In genomic region chr10:24503627-24504320, GRCh38 we compare ENCODE assay signal across 9 cellular contexts.
DNase-seq lines count a peak whose midpoint lies in the region; ATAC-seq, FAIRE-seq and TF ChIP-seq lines count a peak whose summit lies in the region.
"Had no signal": no experiment of that assay in that cellular context is flagged by ENCODE, and none has a peak within 500 bp of the region (broad histone marks: within the 10 kb centered on the region; RNA-seq: fewer than 3 reads in every experiment).

No MANE protein-coding gene starts in this region.

- H3K79me2 ChIP-seq in K562 (ENCODE audit: control insufficient read depth, insufficient read depth, low read length) = no peaks in the 10 kb centered on the region

- H3K4me3 ChIP-seq in heart left ventricle (no peak overlapping the region), right atrium auricular region (no peak overlapping the region), K562 (no peak overlapping the region), liver (ENCODE audit: low read depth in 1 of 3, low read length in 3 of 3) (no peak overlapping the region), ovary (no peak overlapping the region)

- TF ChIP-seq CTCF in heart left ventricle (IDR thresholded peaks at IDR 0.05) (peak; percentile 40 to 70 (median 58)), right atrium auricular region (IDR thresholded peaks at IDR 0.05) (peak in 1 of 2 donors; percentile 65), K562 (IDR thresholded peaks at IDR 0.05 in 2 of 3, conservative IDR thresholded peaks at IDR 0.05 in 1 of 3; ENCODE audit: insufficient read depth in 2 of 3, low read depth in 1 of 3, low read length in 3 of 3) (peak; percentile 68 to 72 (median 68)), liver (IDR thresholded peaks at IDR 0.05; ENCODE audit: low read depth, low read length, missing input control) (peak; percentile 71), ovary (IDR thresholded peaks at IDR 0.05) (peak in 1 of 3 donors; percentile 40)

- in situ Hi-C loops in K562 (cut with MboI) = loop anchor here (25.0 kb wide), 1 partner anchor 1341 kb away; no protein-coding TSS in a partner anchor

- ATAC-seq in heart left ventricle (peak in 2 of 4 donors; percentile 52 to 54), HG02610 (IDR thresholded peaks at IDR 0.05; ENCODE audit: unreplicated experiment) (peak; percentile 57), K562 (peak; percentile 89), GM21737 (IDR thresholded peaks at IDR 0.05; ENCODE audit: unreplicated experiment) (no peak)

- DNase-seq in heart left ventricle (peak in 2 of 5 donors; percentile 23 to 46), right atrium auricular region (ENCODE audit: low spot score) (no peak), NCI-H526 treated with DMSO at 0.1 percent for 48 hours (lab: John Stamatoyannopoulos, UW) (peak; percentile 48), K562 (ENCODE audit: extremely low read depth in 1 of 4, low spot score in 3 of 4) (peak; percentile 41 to 66 (median 58)), ovary (no peak)

- no peak overlapping the region for H3K9ac ChIP-seq in K562 (ENCODE audit: insufficient read depth in 1 of 2, low read depth in 2 of 2, low read length in 2 of 2)
- H3K9ac ChIP-seq in liver (ENCODE audit: low read depth in 1 of 2, low read length in 2 of 2) = no peak overlapping the region

- H3K36me3 ChIP-seq in heart left ventricle (peaks cover 0 to 72% (median 19%) of the 10 kb centered on the region in 9 donors), right atrium auricular region (peaks cover 23% of the 10 kb centered on the region), K562 (ENCODE audit: control insufficient read depth, insufficient read depth, low read length) (no peaks in the 10 kb centered on the region), liver (ENCODE audit: control insufficient read depth in 4 of 4, insufficient read depth in 3 of 4, low read depth in 1 of 4, low read length in 3 of 4) (peaks cover 0 to 43% (median 31%) of the 10 kb centered on the region in 4 donors), ovary (no peaks in the 10 kb centered on the region)

- 62 to 68% (median 63%) methylated on average over 11 of the region's 11 CpGs for WGBS in heart left ventricle, 4 donors
- WGBS in K562 (ENCODE audit: insufficient coverage, low coverage, missing lambda C conversion rate) = 5% methylated on average over 11 of the region's 11 CpGs
- WGBS in liver = 62% methylated on average over 11 of the region's 11 CpGs
- 51 to 65% (median 61%) methylated on average over 11 of the region's 11 CpGs for whole genome bisulfite sequencing in ovary, 3 donors

- H3K27me3 ChIP-seq in heart left ventricle (no peaks in the 10 kb centered on the region), right atrium auricular region (no peaks in the 10 kb centered on the region), K562 (ENCODE audit: control insufficient read depth in 2 of 2, insufficient read depth in 2 of 2, low read length in 2 of 2) (peaks cover 4 to 24% of the 10 kb centered on the region in 2 experiments; a peak in 3 of 5 replicates), liver (ENCODE audit: control insufficient read depth in 4 of 4, insufficient read depth in 4 of 4, low read length in 3 of 4) (no peaks in the 10 kb centered on the region), ovary (no peaks in the 10 kb centered on the region)

- no peak overlapping the region for H3K4me2 ChIP-seq in K562 (ENCODE audit: insufficient read depth, low read length)

- BruUV-seq in K562 (replicated peaks; lab: Mats Ljungman, UMichigan) = no TSS peak

- TF ChIP-seq EP300 in K562 (IDR thresholded peaks at IDR 0.05; ENCODE audit: low read length) = no peak
- no peak for TF ChIP-seq EP300 in ovary (IDR thresholded peaks at IDR 0.05)

- POLR2A ChIA-PET in K562 (lab: Yijun Ruan, JAX) = interaction anchor here (0.8 kb wide), 1 partner anchor 189 kb away, joined by 3 read pairs; no protein-coding TSS in a partner anchor

- TF ChIP-seq POLR2A in heart left ventricle (IDR thresholded peaks at IDR 0.05) = no peak
- no peak for TF ChIP-seq POLR2A in K562 (conservative IDR thresholded peaks at IDR 0.05)
- TF ChIP-seq POLR2A in ovary (IDR thresholded peaks at IDR 0.05) = no peak

- intact Hi-C loops in heart left ventricle (cut with DNase I) (loop anchor here in 8 of 10 donors (5.0 to 10.0 kb wide), 10 partner anchors 51 to 1346 kb away; partner anchors contain the start of gene KIAA1217 (in 2 of the 8)), K562 (cut with micrococcal nuclease) (loop anchor here (2.0 to 10.0 kb wide), 4 partner anchors 109 to 1346 kb away; no protein-coding TSS in a partner anchor), ovary (cut with DNase I) (no loop called here)

- peak; percentile 75 for FAIRE-seq in K562 (lab: Jason Lieb, UNC)

- H3K4me1 ChIP-seq in heart left ventricle (peaks cover 0 to 4% (median 0%) of the 10 kb centered on the region in 12 donors), right atrium auricular region (no peaks in the 10 kb centered on the region), K562 (replicated peaks in 1 of 2; ENCODE audit: control insufficient read depth in 2 of 2, insufficient read depth in 2 of 2, low read length in 2 of 2) (no peaks in the 10 kb centered on the region), liver (ENCODE audit: control insufficient read depth in 4 of 4, insufficient read depth in 4 of 4, low read length in 3 of 4) (no peaks in the 10 kb centered on the region), ovary (ENCODE audit: insufficient read depth) (no peaks in the 10 kb centered on the region)

- CTCF ChIA-PET in K562 (lab: Yijun Ruan, JAX; ENCODE audit: low intra/inter-chr PET ratio) = interaction anchor here (1.2 kb wide), 1 partner anchor 143 kb away, joined by 3 read pairs; no protein-coding TSS in a partner anchor

- H3K9me1 ChIP-seq in K562 (ENCODE audit: control insufficient read depth, insufficient read depth, low read length) = no peaks in the 10 kb centered on the region

- H3K9me3 ChIP-seq in heart left ventricle (peaks cover 0 to 5% (median 0%) of the 10 kb centered on the region in 12 donors), right atrium auricular region (no peaks in the 10 kb centered on the region), K562 (replicated peaks; ENCODE audit: control insufficient read depth, insufficient read depth, low read depth, low read length) (no peaks in the 10 kb centered on the region), liver (ENCODE audit: control insufficient read depth in 4 of 4, low read length in 3 of 4) (no peaks in the 10 kb centered on the region), ovary (no peaks in the 10 kb centered on the region)

- H3K27ac ChIP-seq in heart left ventricle (peak overlapping the region in 1 of 12 donors; percentile 6), right atrium auricular region (no peak overlapping the region), K562 (ENCODE audit: extremely low read depth, low read depth, low read length) (no peak overlapping the region), liver (ENCODE audit: low read depth in 1 of 2, low read length in 2 of 2) (no peak overlapping the region), ovary (no peak overlapping the region)
- H3K27ac ChIP-seq: HL-60 had no signal

- TF ChIP-seq RAD21 in K562 (CRISPR knock-in tag; conservative IDR thresholded peaks at IDR 0.05 in 1 of 2, IDR thresholded peaks at IDR 0.05 in 1 of 2) = peak; percentile 70 to 76
- TF ChIP-seq RAD21 in liver (IDR thresholded peaks at IDR 0.05) = peak; percentile 92 to 93

- H4K20me1 ChIP-seq in K562 (replicated peaks; ENCODE audit: control insufficient read depth, insufficient read depth, low read length) = no peaks in the 10 kb centered on the region

- H2AFZ ChIP-seq in K562 (ENCODE audit: low read depth, low read length) = no peak overlapping the region

TF ChIP-seq in K562, 482 proteins besides CTCF, POLR2A, EP300 and RAD21:
- TF ChIP-seq, protein P1, sequence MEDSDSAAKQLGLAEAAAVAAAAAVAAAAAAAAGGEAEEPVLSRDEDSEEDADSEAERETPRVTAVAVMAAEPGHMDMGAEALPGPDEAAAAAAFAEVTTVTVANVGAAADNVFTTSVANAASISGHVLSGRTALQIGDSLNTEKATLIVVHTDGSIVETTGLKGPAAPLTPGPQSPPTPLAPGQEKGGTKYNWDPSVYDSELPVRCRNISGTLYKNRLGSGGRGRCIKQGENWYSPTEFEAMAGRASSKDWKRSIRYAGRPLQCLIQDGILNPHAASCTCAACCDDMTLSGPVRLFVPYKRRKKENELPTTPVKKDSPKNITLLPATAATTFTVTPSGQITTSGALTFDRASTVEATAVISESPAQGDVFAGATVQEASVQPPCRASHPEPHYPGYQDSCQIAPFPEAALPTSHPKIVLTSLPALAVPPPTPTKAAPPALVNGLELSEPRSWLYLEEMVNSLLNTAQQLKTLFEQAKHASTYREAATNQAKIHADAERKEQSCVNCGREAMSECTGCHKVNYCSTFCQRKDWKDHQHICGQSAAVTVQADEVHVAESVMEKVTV (CRISPR knock-in tag; IDR thresholded peaks at IDR 0.05) = peak; percentile 63
- peak; percentile 43; the same call in 1 of the 2 replicates for TF ChIP-seq SMC3 (conservative IDR thresholded peaks at IDR 0.05; ENCODE audit: insufficient read depth, low read depth, low read length)
- no peak for TF ChIP-seq SOX6 (IDR thresholded peaks at IDR 0.05)

TF ChIP-seq in liver, 16 proteins besides CTCF, POLR2A, EP300 and RAD21:
- TF ChIP-seq HNF4A (conservative IDR thresholded peaks at IDR 0.05) (peak in 1 of 2 donors; percentile 9), NR2F2 (IDR thresholded peaks at IDR 0.05) (peak; percentile 21), EGR1 (IDR thresholded peaks at IDR 0.05; ENCODE audit: low read depth in 2 of 2) (no peak), RXRA (IDR thresholded peaks at IDR 0.05) (peak in 1 of 2 donors; percentile 52)

Comparison
In these comparisons a context has a peak if more than half of its experiments do, and no peak if none do; other contexts are left out.
1. DNase-seq: peak in NCI-H526 treated with DMSO at 0.1 percent for 48 hours (single experiment) and K562 (4 of 4); none in right atrium auricular region (single experiment) and ovary (0 of 5).
2. intact Hi-C loops: an anchor here in heart left ventricle (5.0 to 10.0 kb wide) and K562 (2.0 to 10.0 kb wide); none called in ovary.